Comparison of ENCODE assay signal across 1 cellular context in the genomic region with DNA sequence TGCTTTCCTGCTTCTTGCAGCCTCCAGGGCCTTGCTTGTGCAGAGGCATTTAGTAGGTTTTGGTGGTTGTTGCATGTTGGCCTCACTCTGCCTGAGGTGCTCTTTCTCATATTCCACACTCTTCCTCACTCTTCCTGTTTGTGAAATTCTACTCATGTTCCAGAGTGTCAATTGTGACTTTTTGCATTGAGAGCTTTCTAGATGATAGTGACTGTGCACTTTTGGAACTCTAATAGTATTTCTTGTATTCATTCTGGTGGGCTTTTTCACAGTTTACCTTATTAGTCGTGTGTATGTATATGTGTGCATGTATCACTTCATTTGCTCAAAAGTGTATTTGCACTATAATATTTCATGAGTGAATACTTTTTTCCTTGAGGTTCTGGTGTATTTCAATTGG.
TF ChIP-seq lines count a peak whose summit lies in the region.

No MANE protein-coding gene starts in this region.

TF ChIP-seq in GM23338, 12 proteins besides CTCF, POLR2A, EP300 and RAD21 (continued from another document):
- TF ChIP-seq, protein P1, sequence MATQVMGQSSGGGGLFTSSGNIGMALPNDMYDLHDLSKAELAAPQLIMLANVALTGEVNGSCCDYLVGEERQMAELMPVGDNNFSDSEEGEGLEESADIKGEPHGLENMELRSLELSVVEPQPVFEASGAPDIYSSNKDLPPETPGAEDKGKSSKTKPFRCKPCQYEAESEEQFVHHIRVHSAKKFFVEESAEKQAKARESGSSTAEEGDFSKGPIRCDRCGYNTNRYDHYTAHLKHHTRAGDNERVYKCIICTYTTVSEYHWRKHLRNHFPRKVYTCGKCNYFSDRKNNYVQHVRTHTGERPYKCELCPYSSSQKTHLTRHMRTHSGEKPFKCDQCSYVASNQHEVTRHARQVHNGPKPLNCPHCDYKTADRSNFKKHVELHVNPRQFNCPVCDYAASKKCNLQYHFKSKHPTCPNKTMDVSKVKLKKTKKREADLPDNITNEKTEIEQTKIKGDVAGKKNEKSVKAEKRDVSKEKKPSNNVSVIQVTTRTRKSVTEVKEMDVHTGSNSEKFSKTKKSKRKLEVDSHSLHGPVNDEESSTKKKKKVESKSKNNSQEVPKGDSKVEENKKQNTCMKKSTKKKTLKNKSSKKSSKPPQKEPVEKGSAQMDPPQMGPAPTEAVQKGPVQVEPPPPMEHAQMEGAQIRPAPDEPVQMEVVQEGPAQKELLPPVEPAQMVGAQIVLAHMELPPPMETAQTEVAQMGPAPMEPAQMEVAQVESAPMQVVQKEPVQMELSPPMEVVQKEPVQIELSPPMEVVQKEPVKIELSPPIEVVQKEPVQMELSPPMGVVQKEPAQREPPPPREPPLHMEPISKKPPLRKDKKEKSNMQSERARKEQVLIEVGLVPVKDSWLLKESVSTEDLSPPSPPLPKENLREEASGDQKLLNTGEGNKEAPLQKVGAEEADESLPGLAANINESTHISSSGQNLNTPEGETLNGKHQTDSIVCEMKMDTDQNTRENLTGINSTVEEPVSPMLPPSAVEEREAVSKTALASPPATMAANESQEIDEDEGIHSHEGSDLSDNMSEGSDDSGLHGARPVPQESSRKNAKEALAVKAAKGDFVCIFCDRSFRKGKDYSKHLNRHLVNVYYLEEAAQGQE (IDR thresholded peaks at IDR 0.05; ENCODE audit: unreplicated experiment): no peak
- TF ChIP-seq EZH2phosphoT487 (IDR thresholded peaks at IDR 0.05; ENCODE audit: unreplicated experiment) (no peak), JUNB (IDR thresholded peaks at IDR 0.05; ENCODE audit: unreplicated experiment) (no peak), NANOG (IDR thresholded peaks at IDR 0.05; ENCODE audit: borderline replicate concordance) (no peak), EZH2 (IDR thresholded peaks at IDR 0.05; ENCODE audit: low read depth, unreplicated experiment) (no peak), CREB1 (CRISPR knock-in tag; IDR thresholded peaks at IDR 0.05; ENCODE audit: low read depth) (no peak), STAT1 (IDR thresholded peaks at IDR 0.05; ENCODE audit: unreplicated experiment) (no peak), POLR2AphosphoS5 (IDR thresholded peaks at IDR 0.05; ENCODE audit: low read depth) (no peak), ZNF331 (CRISPR knock-in tag; IDR thresholded peaks at IDR 0.05; ENCODE audit: low read depth) (no peak)
- TF ChIP-seq, protein P2, sequence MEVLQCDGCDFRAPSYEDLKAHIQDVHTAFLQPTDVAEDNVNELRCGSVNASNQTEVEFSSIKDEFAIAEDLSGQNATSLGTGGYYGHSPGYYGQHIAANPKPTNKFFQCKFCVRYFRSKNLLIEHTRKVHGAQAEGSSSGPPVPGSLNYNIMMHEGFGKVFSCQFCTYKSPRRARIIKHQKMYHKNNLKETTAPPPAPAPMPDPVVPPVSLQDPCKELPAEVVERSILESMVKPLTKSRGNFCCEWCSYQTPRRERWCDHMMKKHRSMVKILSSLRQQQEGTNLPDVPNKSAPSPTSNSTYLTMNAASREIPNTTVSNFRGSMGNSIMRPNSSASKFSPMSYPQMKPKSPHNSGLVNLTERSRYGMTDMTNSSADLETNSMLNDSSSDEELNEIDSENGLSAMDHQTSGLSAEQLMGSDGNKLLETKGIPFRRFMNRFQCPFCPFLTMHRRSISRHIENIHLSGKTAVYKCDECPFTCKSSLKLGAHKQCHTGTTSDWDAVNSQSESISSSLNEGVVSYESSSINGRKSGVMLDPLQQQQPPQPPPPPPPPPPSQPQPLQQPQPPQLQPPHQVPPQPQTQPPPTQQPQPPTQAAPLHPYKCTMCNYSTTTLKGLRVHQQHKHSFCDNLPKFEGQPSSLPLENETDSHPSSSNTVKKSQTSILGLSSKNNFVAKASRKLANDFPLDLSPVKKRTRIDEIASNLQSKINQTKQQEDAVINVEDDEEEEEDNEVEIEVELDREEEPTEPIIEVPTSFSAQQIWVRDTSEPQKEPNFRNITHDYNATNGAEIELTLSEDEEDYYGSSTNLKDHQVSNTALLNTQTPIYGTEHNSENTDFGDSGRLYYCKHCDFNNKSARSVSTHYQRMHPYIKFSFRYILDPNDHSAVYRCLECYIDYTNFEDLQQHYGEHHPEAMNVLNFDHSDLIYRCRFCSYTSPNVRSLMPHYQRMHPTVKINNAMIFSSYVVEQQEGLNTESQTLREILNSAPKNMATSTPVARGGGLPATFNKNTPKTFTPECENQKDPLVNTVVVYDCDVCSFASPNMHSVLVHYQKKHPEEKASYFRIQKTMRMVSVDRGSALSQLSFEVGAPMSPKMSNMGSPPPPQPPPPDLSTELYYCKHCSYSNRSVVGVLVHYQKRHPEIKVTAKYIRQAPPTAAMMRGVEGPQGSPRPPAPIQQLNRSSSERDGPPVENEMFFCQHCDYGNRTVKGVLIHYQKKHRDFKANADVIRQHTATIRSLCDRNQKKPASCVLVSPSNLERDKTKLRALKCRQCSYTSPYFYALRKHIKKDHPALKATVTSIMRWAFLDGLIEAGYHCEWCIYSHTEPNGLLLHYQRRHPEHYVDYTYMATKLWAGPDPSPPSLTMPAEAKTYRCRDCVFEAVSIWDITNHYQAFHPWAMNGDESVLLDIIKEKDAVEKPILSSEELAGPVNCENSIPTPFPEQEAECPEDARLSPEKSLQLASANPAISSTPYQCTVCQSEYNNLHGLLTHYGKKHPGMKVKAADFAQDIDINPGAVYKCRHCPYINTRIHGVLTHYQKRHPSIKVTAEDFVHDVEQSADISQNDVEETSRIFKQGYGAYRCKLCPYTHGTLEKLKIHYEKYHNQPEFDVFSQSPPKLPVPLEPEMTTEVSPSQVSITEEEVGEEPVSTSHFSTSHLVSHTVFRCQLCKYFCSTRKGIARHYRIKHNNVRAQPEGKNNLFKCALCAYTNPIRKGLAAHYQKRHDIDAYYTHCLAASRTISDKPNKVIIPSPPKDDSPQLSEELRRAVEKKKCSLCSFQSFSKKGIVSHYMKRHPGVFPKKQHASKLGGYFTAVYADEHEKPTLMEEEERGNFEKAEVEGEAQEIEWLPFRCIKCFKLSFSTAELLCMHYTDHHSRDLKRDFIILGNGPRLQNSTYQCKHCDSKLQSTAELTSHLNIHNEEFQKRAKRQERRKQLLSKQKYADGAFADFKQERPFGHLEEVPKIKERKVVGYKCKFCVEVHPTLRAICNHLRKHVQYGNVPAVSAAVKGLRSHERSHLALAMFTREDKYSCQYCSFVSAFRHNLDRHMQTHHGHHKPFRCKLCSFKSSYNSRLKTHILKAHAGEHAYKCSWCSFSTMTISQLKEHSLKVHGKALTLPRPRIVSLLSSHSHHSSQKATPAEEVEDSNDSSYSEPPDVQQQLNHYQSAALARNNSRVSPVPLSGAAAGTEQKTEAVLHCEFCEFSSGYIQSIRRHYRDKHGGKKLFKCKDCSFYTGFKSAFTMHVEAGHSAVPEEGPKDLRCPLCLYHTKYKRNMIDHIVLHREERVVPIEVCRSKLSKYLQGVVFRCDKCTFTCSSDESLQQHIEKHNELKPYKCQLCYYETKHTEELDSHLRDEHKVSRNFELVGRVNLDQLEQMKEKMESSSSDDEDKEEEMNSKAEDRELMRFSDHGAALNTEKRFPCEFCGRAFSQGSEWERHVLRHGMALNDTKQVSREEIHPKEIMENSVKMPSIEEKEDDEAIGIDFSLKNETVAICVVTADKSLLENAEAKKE (CRISPR knock-in tag; IDR thresholded peaks at IDR 0.05): no peak
- TF ChIP-seq, protein P3, sequence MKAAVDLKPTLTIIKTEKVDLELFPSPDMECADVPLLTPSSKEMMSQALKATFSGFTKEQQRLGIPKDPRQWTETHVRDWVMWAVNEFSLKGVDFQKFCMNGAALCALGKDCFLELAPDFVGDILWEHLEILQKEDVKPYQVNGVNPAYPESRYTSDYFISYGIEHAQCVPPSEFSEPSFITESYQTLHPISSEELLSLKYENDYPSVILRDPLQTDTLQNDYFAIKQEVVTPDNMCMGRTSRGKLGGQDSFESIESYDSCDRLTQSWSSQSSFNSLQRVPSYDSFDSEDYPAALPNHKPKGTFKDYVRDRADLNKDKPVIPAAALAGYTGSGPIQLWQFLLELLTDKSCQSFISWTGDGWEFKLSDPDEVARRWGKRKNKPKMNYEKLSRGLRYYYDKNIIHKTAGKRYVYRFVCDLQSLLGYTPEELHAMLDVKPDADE (IDR thresholded peaks at IDR 0.05): no peak
